8 cellular contexts compared by ENCODE assay signal in genomic region chr5:60843693-60844428, GRCh38. TPM values are rescaled to one million over a fixed set of nuclear protein-coding genes. Genes with fewer than 3 reads are reported as not detected.
DNase-seq lines count a peak whose midpoint lies in the region; ATAC-seq and TF ChIP-seq lines count a peak whose summit lies in the region.

ELOVL7 (minus strand) TSS chr5:60844269; CDS start chr5:60787397, 56,872 bp downstream.

- peaks cover 30% of the 10 kb centered on the region for H3K27me3 ChIP-seq in CD4-positive, CD25-positive, alpha-beta regulatory T cell (ENCODE audit: control insufficient read depth, insufficient read depth, low read length)
- peaks cover 53% of the 10 kb centered on the region for H3K27me3 ChIP-seq in neuron (ENCODE audit: insufficient read depth, low read length)

- ATAC-seq in CD4-positive, CD25-positive, alpha-beta regulatory T cell (ENCODE audit: low read depth in 2 of 2), result peak in 1 of 2 donors; percentile 44
- ATAC-seq in GM19043 (IDR thresholded peaks at IDR 0.05; ENCODE audit: low read depth, unreplicated experiment) (peak; percentile 91), HG03159 (IDR thresholded peaks at IDR 0.05; ENCODE audit: unreplicated experiment) (peak; percentile 94)

- no peaks in the 10 kb centered on the region for H3K36me3 Mint-ChIP-seq in CD4-positive, CD25-positive, alpha-beta regulatory T cell
- no peaks in the 10 kb centered on the region for H3K36me3 Mint-ChIP-seq in type B pancreatic cell

- H3K4me3 Mint-ChIP-seq in CD4-positive, CD25-positive, alpha-beta regulatory T cell, result peak within 1 kb of the TSS; percentile 27 to 88 (median 80)
- peak within 1 kb of the TSS; percentile 88 for H3K4me3 Mint-ChIP-seq in type B pancreatic cell

- no peaks in the 10 kb centered on the region for H3K4me1 ChIP-seq in CD4-positive, CD25-positive, alpha-beta regulatory T cell (ENCODE audit: control insufficient read depth, insufficient read depth, low read length, poor library complexity, severe bottlenecking)
- peaks cover 12% of the 10 kb centered on the region for H3K4me1 ChIP-seq in neuron (ENCODE audit: insufficient read depth, low read length)

- no peaks in the 10 kb centered on the region for H3K36me3 ChIP-seq in CD4-positive, CD25-positive, alpha-beta regulatory T cell (ENCODE audit: control insufficient read depth, insufficient read depth, low read length)
- H3K36me3 ChIP-seq in neuron (ENCODE audit: insufficient read depth, low read length), result no peaks in the 10 kb centered on the region

- no peak within 1 kb of the TSS for H3K27ac ChIP-seq in CD4-positive, CD25-positive, alpha-beta regulatory T cell (ENCODE audit: insufficient read depth, low read length, poor library complexity, severe bottlenecking)

- H3K27me3 Mint-ChIP-seq in CD4-positive, CD25-positive, alpha-beta regulatory T cell, result peaks cover 61% of the 10 kb centered on the region
- H3K27me3 Mint-ChIP-seq in type B pancreatic cell, result peaks cover 55% of the 10 kb centered on the region

- no peak within 1 kb of the TSS for H3K27ac Mint-ChIP-seq in CD4-positive, CD25-positive, alpha-beta regulatory T cell
- peak within 1 kb of the TSS; percentile 85 for H3K27ac Mint-ChIP-seq in type B pancreatic cell

- DNase-seq in CD4-positive, CD25-positive, alpha-beta regulatory T cell, result peak; percentile 4 to 39 (median 10)
- DNase-seq in NCI-H510A treated with DMSO at 0.1 percent for 48 hours (lab: John Stamatoyannopoulos, UW), result peak; percentile 63
- DNase-seq in activated T-cell treated with anti-CD3 and anti-CD28 coated beads for 4 hours, result peak; percentile 4
- peak; percentile 21 to 72 for DNase-seq in foreskin fibroblast
- DNase-seq in type B pancreatic cell (ENCODE audit: extremely low spot score, unreplicated experiment), result peak; percentile 82

- TF ChIP-seq CTCF in foreskin fibroblast (IDR thresholded peaks at IDR 0.05; ENCODE audit: low read depth, low read length), result peak; percentile 23
- TF ChIP-seq CTCF in type B pancreatic cell (conservative IDR thresholded peaks at IDR 0.05), result peak; percentile 60

- peaks cover 0 to 12% (median 6%) of the 10 kb centered on the region in 4 donors for H3K4me1 Mint-ChIP-seq in CD4-positive, CD25-positive, alpha-beta regulatory T cell
- peaks cover 10% of the 10 kb centered on the region for H3K4me1 Mint-ChIP-seq in type B pancreatic cell (ENCODE audit: unreplicated experiment)

- peaks cover 0 to 3% (median 0%) of the 10 kb centered on the region in 7 donors for H3K9me3 Mint-ChIP-seq in CD4-positive, CD25-positive, alpha-beta regulatory T cell
- H3K9me3 Mint-ChIP-seq in type B pancreatic cell, result no peaks in the 10 kb centered on the region

- peak within 1 kb of the TSS; percentile 32 for H3K4me3 ChIP-seq in CD4-positive, CD25-positive, alpha-beta regulatory T cell (ENCODE audit: low read depth, low read length)
- H3K4me3 ChIP-seq in foreskin fibroblast (ENCODE audit: low read depth in 1 of 2, low read length in 2 of 2) (peak within 1 kb of the TSS; percentile 47 to 57), neuron (ENCODE audit: low read length) (peak within 1 kb of the TSS; percentile 53)

- peak within 1 kb of the TSS; percentile 100 for H2AFZ ChIP-seq in neuron (ENCODE audit: low read depth, low read length)

- H3K9me3 ChIP-seq in CD4-positive, CD25-positive, alpha-beta regulatory T cell (ENCODE audit: control insufficient read depth in 2 of 2, low read length in 2 of 2), result no peaks in the 10 kb centered on the region
- no peaks in the 10 kb centered on the region for H3K9me3 ChIP-seq in neuron (ENCODE audit: low read length)

RNA-seq across cellular contexts. Expression of gene ELOVL7, which starts in this region (rescaled TPM):
- total RNA-seq in CD4-positive, CD25-positive, alpha-beta regulatory T cell, result 2.8 TPM
- not detected for polyA plus RNA-seq in CD4-positive, CD25-positive, alpha-beta regulatory T cell
- total RNA-seq in type B pancreatic cell (ENCODE audit: low replicate concordance), result 10.3 and 24.3 TPM in 2 replicates

Comparison
In these comparisons a context has a peak if more than half of its experiments do, and no peak if none do; other contexts are left out.
1. DNase-seq: peak in every context shown above with its lines; median percentile 82 in type B pancreatic cell; 63 in NCI-H510A treated with DMSO at 0.1 percent for 48 hours; 46 in foreskin fibroblast; 10 in CD4-positive, CD25-positive, alpha-beta regulatory T cell; 4 in activated T-cell treated with anti-CD3 and anti-CD28 coated beads for 4 hours.